ENCODE assay signal across 1 cellular context in the genomic region with DNA sequence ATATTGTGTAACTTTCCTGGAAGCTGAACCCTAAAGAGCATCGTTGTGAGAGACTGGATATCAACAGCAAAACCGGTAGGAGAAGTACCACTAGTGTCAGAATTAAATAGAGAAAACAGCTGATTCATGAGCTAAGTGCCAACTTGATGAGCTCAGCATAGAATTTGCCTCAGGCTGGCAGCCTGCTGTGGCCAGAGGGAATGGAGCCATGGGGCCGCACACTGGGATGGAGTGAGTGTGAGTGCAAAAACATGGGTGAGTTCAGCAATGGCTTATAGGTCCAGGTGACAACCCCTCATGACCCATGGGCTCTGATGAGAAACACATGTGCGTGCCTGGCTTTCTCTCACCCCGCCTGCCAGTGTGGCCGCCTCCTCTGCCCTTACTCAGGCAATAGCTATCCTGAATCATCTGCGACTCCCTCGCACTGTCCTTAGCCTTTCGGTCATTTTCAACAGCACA.
TF ChIP-seq lines count a peak whose summit lies in the region.

No MANE protein-coding gene starts in this region.

TF ChIP-seq in WTC11, 78 proteins besides CTCF, POLR2A, EP300 and RAD21 (continued from another document):
- TF ChIP-seq CDX4 (CRISPR knock-in tag; IDR thresholded peaks at IDR 0.05; ENCODE audit: borderline replicate concordance) (no peak), ATF1 (CRISPR knock-in tag; IDR thresholded peaks at IDR 0.05) (no peak)
- TF ChIP-seq, protein P1, sequence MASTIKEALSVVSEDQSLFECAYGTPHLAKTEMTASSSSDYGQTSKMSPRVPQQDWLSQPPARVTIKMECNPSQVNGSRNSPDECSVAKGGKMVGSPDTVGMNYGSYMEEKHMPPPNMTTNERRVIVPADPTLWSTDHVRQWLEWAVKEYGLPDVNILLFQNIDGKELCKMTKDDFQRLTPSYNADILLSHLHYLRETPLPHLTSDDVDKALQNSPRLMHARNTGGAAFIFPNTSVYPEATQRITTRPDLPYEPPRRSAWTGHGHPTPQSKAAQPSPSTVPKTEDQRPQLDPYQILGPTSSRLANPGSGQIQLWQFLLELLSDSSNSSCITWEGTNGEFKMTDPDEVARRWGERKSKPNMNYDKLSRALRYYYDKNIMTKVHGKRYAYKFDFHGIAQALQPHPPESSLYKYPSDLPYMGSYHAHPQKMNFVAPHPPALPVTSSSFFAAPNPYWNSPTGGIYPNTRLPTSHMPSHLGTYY (CRISPR knock-in tag; IDR thresholded peaks at IDR 0.05), result no peak
- TF ChIP-seq, protein P2, sequence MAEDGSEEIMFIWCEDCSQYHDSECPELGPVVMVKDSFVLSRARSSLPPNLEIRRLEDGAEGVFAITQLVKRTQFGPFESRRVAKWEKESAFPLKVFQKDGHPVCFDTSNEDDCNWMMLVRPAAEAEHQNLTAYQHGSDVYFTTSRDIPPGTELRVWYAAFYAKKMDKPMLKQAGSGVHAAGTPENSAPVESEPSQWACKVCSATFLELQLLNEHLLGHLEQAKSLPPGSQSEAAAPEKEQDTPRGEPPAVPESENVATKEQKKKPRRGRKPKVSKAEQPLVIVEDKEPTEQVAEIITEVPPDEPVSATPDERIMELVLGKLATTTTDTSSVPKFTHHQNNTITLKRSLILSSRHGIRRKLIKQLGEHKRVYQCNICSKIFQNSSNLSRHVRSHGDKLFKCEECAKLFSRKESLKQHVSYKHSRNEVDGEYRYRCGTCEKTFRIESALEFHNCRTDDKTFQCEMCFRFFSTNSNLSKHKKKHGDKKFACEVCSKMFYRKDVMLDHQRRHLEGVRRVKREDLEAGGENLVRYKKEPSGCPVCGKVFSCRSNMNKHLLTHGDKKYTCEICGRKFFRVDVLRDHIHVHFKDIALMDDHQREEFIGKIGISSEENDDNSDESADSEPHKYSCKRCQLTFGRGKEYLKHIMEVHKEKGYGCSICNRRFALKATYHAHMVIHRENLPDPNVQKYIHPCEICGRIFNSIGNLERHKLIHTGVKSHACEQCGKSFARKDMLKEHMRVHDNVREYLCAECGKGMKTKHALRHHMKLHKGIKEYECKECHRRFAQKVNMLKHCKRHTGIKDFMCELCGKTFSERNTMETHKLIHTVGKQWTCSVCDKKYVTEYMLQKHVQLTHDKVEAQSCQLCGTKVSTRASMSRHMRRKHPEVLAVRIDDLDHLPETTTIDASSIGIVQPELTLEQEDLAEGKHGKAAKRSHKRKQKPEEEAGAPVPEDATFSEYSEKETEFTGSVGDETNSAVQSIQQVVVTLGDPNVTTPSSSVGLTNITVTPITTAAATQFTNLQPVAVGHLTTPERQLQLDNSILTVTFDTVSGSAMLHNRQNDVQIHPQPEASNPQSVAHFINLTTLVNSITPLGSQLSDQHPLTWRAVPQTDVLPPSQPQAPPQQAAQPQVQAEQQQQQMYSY (CRISPR knock-in tag; IDR thresholded peaks at IDR 0.05), result no peak
- TF ChIP-seq, protein P3, sequence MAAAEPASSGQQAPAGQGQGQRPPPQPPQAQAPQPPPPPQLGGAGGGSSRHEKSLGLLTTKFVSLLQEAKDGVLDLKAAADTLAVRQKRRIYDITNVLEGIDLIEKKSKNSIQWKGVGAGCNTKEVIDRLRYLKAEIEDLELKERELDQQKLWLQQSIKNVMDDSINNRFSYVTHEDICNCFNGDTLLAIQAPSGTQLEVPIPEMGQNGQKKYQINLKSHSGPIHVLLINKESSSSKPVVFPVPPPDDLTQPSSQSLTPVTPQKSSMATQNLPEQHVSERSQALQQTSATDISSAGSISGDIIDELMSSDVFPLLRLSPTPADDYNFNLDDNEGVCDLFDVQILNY (CRISPR knock-in tag; IDR thresholded peaks at IDR 0.05), result no peak
TF ChIP-seq in WTC11: peak in this region for 0.
